In genomic region chr6:33213166-33213988, GRCh38 we compare ENCODE assay signal across 10 cellular contexts. TPM values are rescaled to one million over a fixed set of nuclear protein-coding genes. Genes with fewer than 3 reads are reported as not detected.
DNase-seq lines count a peak whose midpoint lies in the region; ATAC-seq and TF ChIP-seq lines count a peak whose summit lies in the region.
"Had no signal": no experiment of that assay in that cellular context is flagged by ENCODE, and none has a peak within 500 bp of the region (broad histone marks: within the 10 kb centered on the region; RNA-seq: fewer than 3 reads in every experiment).

No MANE protein-coding gene starts in this region.

- H3K4me1 ChIP-seq in CD4-positive, CD25-positive, alpha-beta regulatory T cell (ENCODE audit: control insufficient read depth, insufficient read depth, low read length, poor library complexity, severe bottlenecking): peaks cover 23% of the 10 kb centered on the region
- H3K4me1 ChIP-seq in HUES64 (ENCODE audit: insufficient read depth, low read length) (peaks cover 17% of the 10 kb centered on the region), subcutaneous abdominal adipose tissue (ENCODE audit: control insufficient read depth in 5 of 5, insufficient read depth in 5 of 5, low read length in 5 of 5) (peaks cover 0 to 28% (median 23%) of the 10 kb centered on the region in 5 donors)

- peaks cover 8% of the 10 kb centered on the region for H3K27me3 ChIP-seq in CD4-positive, CD25-positive, alpha-beta regulatory T cell (ENCODE audit: control insufficient read depth, insufficient read depth, low read length)
- H3K27me3 ChIP-seq in HUES64 (ENCODE audit: insufficient read depth, low read length) (peaks cover 83% of the 10 kb centered on the region), kidney epithelial cell (ENCODE audit: control insufficient read depth, insufficient read depth, low read length) (peaks cover 8% of the 10 kb centered on the region), subcutaneous abdominal adipose tissue (ENCODE audit: control insufficient read depth in 5 of 5, insufficient read depth in 4 of 5, low read length in 5 of 5) (peaks cover 0 to 9% (median 3%) of the 10 kb centered on the region in 5 donors)

- DNase-seq in CD4-positive, CD25-positive, alpha-beta regulatory T cell: no peak
- DNase-seq in MCF 10A (ENCODE audit: unreplicated experiment): no peak
- DNase-seq in kidney epithelial cell (ENCODE audit: low read depth): no peak
- no peak for DNase-seq in HUDEP-2 (lab: John Stamatoyannopoulos, UW; ENCODE audit: unreplicated experiment in 76 of 76)

- peaks cover 0 to 10% (median 0%) of the 10 kb centered on the region in 7 donors for H3K9me3 Mint-ChIP-seq in CD4-positive, CD25-positive, alpha-beta regulatory T cell
- no peaks in the 10 kb centered on the region for H3K9me3 Mint-ChIP-seq in MCF 10A (ENCODE audit: unreplicated experiment)

- H3K27ac Mint-ChIP-seq in CD4-positive, CD25-positive, alpha-beta regulatory T cell: peak overlapping the region; percentile 46 to 86 (median 77)
- H3K27ac Mint-ChIP-seq in MCF 10A (ENCODE audit: low read depth, unreplicated experiment): no peak overlapping the region

- intact Hi-C loops in MCF 10A (cut with micrococcal nuclease): no loop called here

- CTCF ChIA-PET in MCF 10A (lab: Yijun Ruan, JAX): interaction anchor here (0.5 to 1.1 kb wide), 3 partner anchors 33 to 188 kb away, joined by 3 to 4 read pairs (median 3); no protein-coding TSS in a partner anchor

- no peak overlapping the region for H3K27ac ChIP-seq in CD4-positive, CD25-positive, alpha-beta regulatory T cell (ENCODE audit: insufficient read depth, low read length, poor library complexity, severe bottlenecking)
- H3K27ac ChIP-seq in HUES64 (ENCODE audit: low read depth, low read length) (no peak overlapping the region), subcutaneous abdominal adipose tissue (ENCODE audit: low read depth, low read length) (no peak overlapping the region)
- H3K27ac ChIP-seq: KMS-11, neutrophil had no signal

- peaks cover 14 to 43% (median 31%) of the 10 kb centered on the region in 4 donors for H3K4me1 Mint-ChIP-seq in CD4-positive, CD25-positive, alpha-beta regulatory T cell
- H3K4me1 Mint-ChIP-seq in MCF 10A (ENCODE audit: insufficient read depth, unreplicated experiment): peaks cover 31% of the 10 kb centered on the region

- BruUV-seq in MCF 10A (replicated peaks; lab: Mats Ljungman, UMichigan): no TSS peak

- TF ChIP-seq CTCF in MCF 10A (IDR thresholded peaks at IDR 0.05; ENCODE audit: unreplicated experiment) (no peak), kidney epithelial cell (IDR thresholded peaks at IDR 0.05; ENCODE audit: insufficient read depth, low read length, poor library complexity, severe bottlenecking) (no peak)

- peaks cover 62% of the 10 kb centered on the region for H3K27me3 Mint-ChIP-seq in CD4-positive, CD25-positive, alpha-beta regulatory T cell
- H3K27me3 Mint-ChIP-seq in MCF 10A (ENCODE audit: insufficient read depth, unreplicated experiment): peaks cover 48% of the 10 kb centered on the region

- no peaks in the 10 kb centered on the region for H3K9me3 ChIP-seq in CD4-positive, CD25-positive, alpha-beta regulatory T cell (ENCODE audit: control insufficient read depth in 2 of 2, low read length in 2 of 2)
- no peaks in the 10 kb centered on the region for H3K9me3 ChIP-seq in HUES64 (ENCODE audit: insufficient read depth, low read depth, low read length)
- no peaks in the 10 kb centered on the region for H3K9me3 ChIP-seq in subcutaneous abdominal adipose tissue (ENCODE audit: control insufficient read depth in 5 of 5, low read length in 5 of 5)
- H3K9me3 ChIP-seq: neutrophil had no signal

- H3K4me3 Mint-ChIP-seq in CD4-positive, CD25-positive, alpha-beta regulatory T cell: peak overlapping the region; percentile 29 to 81 (median 76)
- H3K4me3 Mint-ChIP-seq in MCF 10A (ENCODE audit: unreplicated experiment): peak overlapping the region; percentile 50

- POLR2A ChIA-PET in MCF 10A (lab: Yijun Ruan, JAX): interaction anchor here (1.0 to 1.3 kb wide), 3 partner anchors 9 to 34 kb away, joined by 3 to 6 read pairs (median 3); partner anchors contain the start of gene HSD17B8

- no peak overlapping the region for H3K4me3 ChIP-seq in CD4-positive, CD25-positive, alpha-beta regulatory T cell (ENCODE audit: low read depth, low read length)
- H3K4me3 ChIP-seq in HUES64 (ENCODE audit: low read length) (peak overlapping the region; percentile 69), kidney epithelial cell (ENCODE audit: low read depth, low read length) (peak overlapping the region; percentile 41), subcutaneous abdominal adipose tissue (ENCODE audit: low read depth in 1 of 5, low read length in 5 of 5) (peak overlapping the region; percentile 48 to 72 (median 67))

- peaks cover 25% of the 10 kb centered on the region for H3K36me3 Mint-ChIP-seq in CD4-positive, CD25-positive, alpha-beta regulatory T cell
- H3K36me3 Mint-ChIP-seq in MCF 10A (ENCODE audit: insufficient read depth, unreplicated experiment): peaks cover 14% of the 10 kb centered on the region

- peak; percentile 26 to 50 for ATAC-seq in CD4-positive, CD25-positive, alpha-beta regulatory T cell (ENCODE audit: low read depth in 2 of 2)
- no peak for ATAC-seq in HG02938 (IDR thresholded peaks at IDR 0.05; ENCODE audit: unreplicated experiment)
- no peak for ATAC-seq in HG02852 (IDR thresholded peaks at IDR 0.05; ENCODE audit: unreplicated experiment)

- peaks cover 18% of the 10 kb centered on the region for H3K36me3 ChIP-seq in CD4-positive, CD25-positive, alpha-beta regulatory T cell (ENCODE audit: control insufficient read depth, insufficient read depth, low read length)
- H3K36me3 ChIP-seq in HUES64 (ENCODE audit: insufficient read depth, low read length): peaks cover 15% of the 10 kb centered on the region
- peaks cover 2% of the 10 kb centered on the region for H3K36me3 ChIP-seq in kidney epithelial cell (ENCODE audit: control insufficient read depth, insufficient read depth, low read length)
- H3K36me3 ChIP-seq in subcutaneous abdominal adipose tissue (ENCODE audit: control insufficient read depth in 5 of 5, insufficient read depth in 5 of 5, low read length in 5 of 5): peaks cover 0 to 23% (median 19%) of the 10 kb centered on the region in 5 donors

- under 1% methylated on average over 41 of the region's 43 CpGs for WGBS in HUES64

- peak overlapping the region; percentile 46 for H3K9ac ChIP-seq in HUES64 (ENCODE audit: low read depth, low read length)
- peak overlapping the region in 4 of 5 donors; percentile 48 to 85 (median 70) for H3K9ac ChIP-seq in subcutaneous abdominal adipose tissue (ENCODE audit: low read length in 5 of 5)
- H3K9ac ChIP-seq: KMS-11 had no signal

RNA-seq across cellular contexts. Expression of gene RING1, which starts 5.1 kb away (rescaled TPM):
- total RNA-seq in CD4-positive, CD25-positive, alpha-beta regulatory T cell: 34.2 TPM
- polyA plus RNA-seq in CD4-positive, CD25-positive, alpha-beta regulatory T cell: 1 to 10 TPM; 4.9 to 6.3 (median 5.5) TPM
- polyA plus RNA-seq in HUES64 (2013, experiment 1 of 2): 27.4 TPM
- 29.5 TPM for polyA plus RNA-seq in HUES64 (2013, experiment 2 of 2)
- 45.4 and 48.3 TPM in 2 replicates for total RNA-seq in MCF 10A (2022)
- total RNA-seq in kidney epithelial cell: 12.1 and 16.4 TPM in 2 replicates

RNA-seq across cellular contexts. Expression of gene HSD17B8, which starts 8.9 kb away (rescaled TPM):
- total RNA-seq in CD4-positive, CD25-positive, alpha-beta regulatory T cell: 8.8 TPM
- 10 to 100 TPM; 33.3 to 53.9 (median 41.9) TPM for polyA plus RNA-seq in CD4-positive, CD25-positive, alpha-beta regulatory T cell
- 3.5 TPM for polyA plus RNA-seq in HUES64 (2013, experiment 1 of 2)
- 3.2 TPM for polyA plus RNA-seq in HUES64 (2013, experiment 2 of 2)
- 26.4 and 26.6 TPM in 2 replicates for total RNA-seq in MCF 10A (2022)
- 11.4 and 13.1 TPM in 2 replicates for total RNA-seq in kidney epithelial cell

RNA-seq across cellular contexts. Expression of gene SLC39A7, which starts 12.7 kb away (rescaled TPM):
- total RNA-seq in CD4-positive, CD25-positive, alpha-beta regulatory T cell: 24.1 TPM
- polyA plus RNA-seq in CD4-positive, CD25-positive, alpha-beta regulatory T cell: 10 to 100 TPM; 11.4 to 27.3 (median 20.4) TPM
- polyA plus RNA-seq in HUES64 (2013, experiment 1 of 2): 75.8 TPM
- 72.8 TPM for polyA plus RNA-seq in HUES64 (2013, experiment 2 of 2)
- total RNA-seq in MCF 10A (2022) (118 and 187 TPM in 2 replicates), kidney epithelial cell (94.1 and 94.9 TPM in 2 replicates)

RNA-seq across cellular contexts. Expression of gene RXRB, which starts 12.9 kb away (rescaled TPM):
- total RNA-seq in CD4-positive, CD25-positive, alpha-beta regulatory T cell: 62.6 TPM
- 1 to 10 TPM; 7.1 to 8.9 (median 7.2) TPM for polyA plus RNA-seq in CD4-positive, CD25-positive, alpha-beta regulatory T cell
- 13.1 TPM for polyA plus RNA-seq in HUES64 (2013, experiment 1 of 2)
- 12.7 TPM for polyA plus RNA-seq in HUES64 (2013, experiment 2 of 2)
- total RNA-seq in MCF 10A (2022) (29.6 and 35.1 TPM in 2 replicates), kidney epithelial cell (24.4 and 24.9 TPM in 2 replicates)

RNA-seq across cellular contexts. Expression of gene COL11A2, which starts 21.1 kb away (rescaled TPM):
- 0.89 TPM for total RNA-seq in CD4-positive, CD25-positive, alpha-beta regulatory T cell
- polyA plus RNA-seq in CD4-positive, CD25-positive, alpha-beta regulatory T cell: under 1 TPM in 2 of 4 donors, not detected in 2; 0.34 to 0.43 TPM
- 0.70 TPM for polyA plus RNA-seq in HUES64 (2013, experiment 1 of 2)
- polyA plus RNA-seq in HUES64 (2013, experiment 2 of 2): 0.63 TPM
- 0.91 and 1.5 TPM in 2 replicates for total RNA-seq in MCF 10A (2022)
- 0.14 and 0.38 TPM in 2 replicates for total RNA-seq in kidney epithelial cell

Comparison
In these comparisons a context has a peak if more than half of its experiments do, and no peak if none do; other contexts are left out.
1. ATAC-seq: peak in CD4-positive, CD25-positive, alpha-beta regulatory T cell (2 of 2); none in HG02938 (single experiment) and HG02852 (single experiment).